ENCODE assay signal across 15 cellular contexts in the genomic region with DNA sequence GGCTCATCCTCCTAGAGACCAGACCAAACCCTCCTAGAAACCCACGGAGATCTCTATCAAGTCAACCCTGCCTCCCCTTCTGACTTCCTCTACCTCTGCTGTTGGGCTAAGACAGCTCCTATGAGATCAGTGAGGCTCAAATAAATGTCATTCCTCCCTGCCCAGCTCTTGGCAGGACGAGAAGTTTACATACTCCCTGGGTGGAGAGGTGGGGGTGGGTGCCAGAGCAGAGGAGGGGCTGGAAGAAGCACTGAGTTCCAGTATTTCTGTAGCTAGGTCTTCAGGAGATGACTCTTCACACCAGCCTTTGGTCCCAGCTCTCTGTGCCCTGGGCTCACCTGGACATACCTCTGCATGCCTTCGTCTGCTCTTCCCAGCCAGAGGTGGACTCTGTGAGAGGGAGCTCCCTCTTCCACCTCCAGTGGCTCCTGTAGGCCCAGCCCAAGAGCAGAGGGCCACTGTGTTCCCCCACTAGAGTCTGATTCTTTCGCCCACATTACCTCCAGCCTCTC. TPM values are rescaled to one million over a fixed set of nuclear protein-coding genes. Genes with fewer than 3 reads are reported as not detected.
A peak's percentile ranks its signal among the peaks of the same experiment; 100 is the strongest.
DNase-seq lines count a peak whose midpoint lies in the region; ATAC-seq and TF ChIP-seq lines count a peak whose summit lies in the region.
"Had no signal": no experiment of that assay in that cellular context is flagged by ENCODE, and none has a peak within 500 bp of the region (broad histone marks: within the 10 kb centered on the region; RNA-seq: fewer than 3 reads in every experiment).

No MANE protein-coding gene starts in this region.

- no peak overlapping the region for H2AFZ ChIP-seq in PC-9

- no peak overlapping the region for H3K4me2 ChIP-seq in PC-9

- no peaks in the 10 kb centered on the region for H3K9me3 ChIP-seq in T-helper 17 cell (ENCODE audit: control insufficient read depth, low read length, poor library complexity, severe bottlenecking)
- H3K9me3 ChIP-seq in right lobe of liver, result no peaks in the 10 kb centered on the region
- no peaks in the 10 kb centered on the region for H3K9me3 ChIP-seq in thyroid gland
- no peaks in the 10 kb centered on the region for H3K9me3 ChIP-seq in PC-9 (ENCODE audit: insufficient read depth, low read depth)
- no peaks in the 10 kb centered on the region for H3K9me3 ChIP-seq in gastrocnemius medialis
- H3K9me3 ChIP-seq in CD4-positive, alpha-beta T cell (ENCODE audit: control insufficient read depth, low read length), result no peaks in the 10 kb centered on the region
- H3K9me3 ChIP-seq: body of pancreas, esophagus squamous epithelium had no signal

- DNase-seq in T-helper 17 cell, result no peak
- DNase-seq in right lobe of liver, result no peak
- DNase-seq in thyroid gland, result peak; percentile 56
- no peak for DNase-seq in T1000 (lab: John Stamatoyannopoulos, UW)
- DNase-seq in PC-9, result no peak
- no peak for DNase-seq in gastrocnemius medialis
- DNase-seq in CD4-positive, alpha-beta T cell, result no peak
- DNase-seq: esophagus squamous epithelium, KBM-7, left colon, NCI-H1092, NCI-H510A treated with DMSO at 0.1 percent for 48 hours, nephron progenitor cell had no signal

- intact Hi-C loops in right lobe of liver (cut with DNase I) (no loop called here), thyroid gland (cut with DNase I) (no loop called here), PC-9 (cut with micrococcal nuclease; ENCODE audit: unreplicated experiment) (no loop called here), gastrocnemius medialis (cut with DNase I; ENCODE audit: low total_unique reads) (no loop called here)
- intact Hi-C loops in CD4-positive, alpha-beta T cell (cut with DNase I, micrococcal nuclease), result loop anchor here in 1 of 2 experiments (10.0 kb wide), 1 partner anchor 445 kb away; no protein-coding TSS in a partner anchor

- TF ChIP-seq CTCF in right lobe of liver (IDR thresholded peaks at IDR 0.05) (no peak), thyroid gland (IDR thresholded peaks at IDR 0.05) (no peak), PC-9 (conservative IDR thresholded peaks at IDR 0.05) (no peak), gastrocnemius medialis (IDR thresholded peaks at IDR 0.05 in 4 of 5, conservative IDR thresholded peaks at IDR 0.05 in 1 of 5) (no peak)
- no peak for TF ChIP-seq CTCF in CD4-positive, alpha-beta T cell (IDR thresholded peaks at IDR 0.05)

- no peaks in the 10 kb centered on the region for H3K79me2 ChIP-seq in PC-9 (ENCODE audit: low read depth)

- in situ Hi-C loops in gastrocnemius medialis (cut with MboI; ENCODE audit: low sequenced_read_pairs in 4 of 4), result no loop called here

- no TSS peak for BruUV-seq in PC-9 (replicated peaks; lab: Mats Ljungman, UMichigan)

- H3K27ac ChIP-seq in right lobe of liver (peak overlapping the region in 1 of 3 donors; percentile 62), thyroid gland (peak overlapping the region; percentile 15 to 66 (median 58)), PC-9 (no peak overlapping the region), gastrocnemius medialis (no peak overlapping the region)
- no peak overlapping the region for H3K27ac ChIP-seq in CD4-positive, alpha-beta T cell (ENCODE audit: low read depth, low read length)
- H3K27ac ChIP-seq: body of pancreas, esophagus squamous epithelium had no signal

- H3K9me2 ChIP-seq in PC-9 (ENCODE audit: insufficient read depth), result no peaks in the 10 kb centered on the region

- H3K4me3 Mint-ChIP-seq in T-helper 17 cell, result peak overlapping the region; percentile 76
- H3K4me3 Mint-ChIP-seq in CD4-positive, alpha-beta T cell, result no peak overlapping the region
- H3K4me3 Mint-ChIP-seq: nephron progenitor cell had no signal

- H4K20me1 ChIP-seq in PC-9 (ENCODE audit: insufficient read depth), result no peaks in the 10 kb centered on the region

- CTCF ChIA-PET in PC-9 (lab: Charles Lee), result no interaction called here
- CTCF ChIA-PET in CD4-positive, alpha-beta T cell (lab: Charles Lee), result no interaction called here

- peaks cover 27% of the 10 kb centered on the region for H3K4me1 Mint-ChIP-seq in T-helper 17 cell
- H3K4me1 Mint-ChIP-seq in CD4-positive, alpha-beta T cell (ENCODE audit: low read depth), result peaks cover 30% of the 10 kb centered on the region

- TF ChIP-seq POLR2A in right lobe of liver (IDR thresholded peaks at IDR 0.05) (no peak), thyroid gland (IDR thresholded peaks at IDR 0.05) (peak in 1 of 2 donors; percentile 16), gastrocnemius medialis (IDR thresholded peaks at IDR 0.05) (no peak)

- H3K4me1 ChIP-seq in right lobe of liver (peaks cover 0 to 21% (median 10%) of the 10 kb centered on the region in 4 donors), thyroid gland (peaks cover 34 to 41% of the 10 kb centered on the region in 2 donors), PC-9 (replicated peaks; ENCODE audit: insufficient read depth) (peaks cover 17% of the 10 kb centered on the region), gastrocnemius medialis (peaks cover 0 to 5% of the 10 kb centered on the region in 2 donors)

- H3F3A ChIP-seq in PC-9 (ENCODE audit: insufficient read depth, low read depth), result peaks cover 19% of the 10 kb centered on the region; the same call in 1 of the 2 replicates

- no peaks in the 10 kb centered on the region for H3K9me3 Mint-ChIP-seq in CD4-positive, alpha-beta T cell
- H3K9me3 Mint-ChIP-seq: nephron progenitor cell had no signal

- no peaks in the 10 kb centered on the region for H3K27me3 ChIP-seq in right lobe of liver
- H3K27me3 ChIP-seq in thyroid gland, result no peaks in the 10 kb centered on the region
- no peaks in the 10 kb centered on the region for H3K27me3 ChIP-seq in PC-9 (ENCODE audit: insufficient read depth, low read depth)
- no peaks in the 10 kb centered on the region for H3K27me3 ChIP-seq in gastrocnemius medialis
- no peaks in the 10 kb centered on the region for H3K27me3 ChIP-seq in CD4-positive, alpha-beta T cell (ENCODE audit: control insufficient read depth, insufficient read depth, low read length)
- H3K27me3 ChIP-seq: body of pancreas had no signal

- WGBS in right lobe of liver (ENCODE audit: insufficient coverage, low coverage, low lambda C conversion rate, missing lambda C conversion rate), result 76% methylated on average over 3 of the region's 4 CpGs
- WGBS in thyroid gland, 2 donors, result 46 to 52% methylated on average over 3 to 4 of the region's 4 CpGs

- no peaks in the 10 kb centered on the region for H3K36me3 ChIP-seq in right lobe of liver
- no peaks in the 10 kb centered on the region for H3K36me3 ChIP-seq in thyroid gland
- no peaks in the 10 kb centered on the region for H3K36me3 ChIP-seq in PC-9 (ENCODE audit: low read depth)
- no peaks in the 10 kb centered on the region for H3K36me3 ChIP-seq in gastrocnemius medialis
- H3K36me3 ChIP-seq: esophagus squamous epithelium had no signal

- peak overlapping the region; percentile 95 for H3K27ac Mint-ChIP-seq in T-helper 17 cell
- H3K27ac Mint-ChIP-seq in CD4-positive, alpha-beta T cell, result no peak overlapping the region

- POLR2A ChIA-PET in PC-9 (lab: Charles Lee; ENCODE audit: unreplicated experiment), result interaction anchor here (0.6 to 0.7 kb wide), 2 partner anchors 57 to 253 kb away, joined by 4 read pairs; no protein-coding TSS in a partner anchor
- POLR2A ChIA-PET in CD4-positive, alpha-beta T cell (lab: Charles Lee), result interaction anchor here (1.3 kb wide), 1 partner anchor 40 kb away, joined by 6 read pairs; no protein-coding TSS in a partner anchor

- ATAC-seq in HG03432 (IDR thresholded peaks at IDR 0.05; ENCODE audit: unreplicated experiment) (peak; percentile 7), T-helper 17 cell (no peak), right lobe of liver (peak in 3 of 4 donors; percentile 15 to 63 (median 21)), gastrocnemius medialis (no peak)
- no peak for ATAC-seq in CD4-positive, alpha-beta T cell (ENCODE audit: poor library complexity)
- ATAC-seq: left colon had no signal

- H3K36me3 Mint-ChIP-seq in T-helper 17 cell (ENCODE audit: low read depth), result peaks cover 2% of the 10 kb centered on the region
- no peaks in the 10 kb centered on the region for H3K36me3 Mint-ChIP-seq in CD4-positive, alpha-beta T cell (ENCODE audit: low read depth)

- peaks cover 29% of the 10 kb centered on the region for H3K27me3 Mint-ChIP-seq in T-helper 17 cell
- H3K27me3 Mint-ChIP-seq in CD4-positive, alpha-beta T cell, result no peaks in the 10 kb centered on the region

- H3K4me3 ChIP-seq in right lobe of liver (no peak overlapping the region), thyroid gland (replicated peaks in 1 of 3) (no peak overlapping the region), PC-9 (no peak overlapping the region), gastrocnemius medialis (no peak overlapping the region)
- H3K4me3 ChIP-seq: body of pancreas, esophagus squamous epithelium had no signal

RNA-seq across cellular contexts. Expression of gene TLE3, which starts 42.4 kb away (rescaled TPM):
- total RNA-seq in T-helper 17 cell (100 to 1,000 TPM; 115 to 132 TPM), right lobe of liver (10 to 100 TPM in 5 of 6 experiments, 1 to 10 TPM in 1; 8.9 to 38.2 (median 21.2) TPM), thyroid gland (100 to 1,000 TPM in 1 of 4 donors, 10 to 100 TPM in 3; 39.1 to 275 (median 71.6) TPM), PC-9 (2021) (51.3 and 72.4 TPM in 2 replicates), gastrocnemius medialis (10 to 100 TPM in 2 of 4 donors, 1 to 10 TPM in 2; 4.6 to 35.3 (median 13.3) TPM)
- total RNA-seq in CD4-positive, alpha-beta T cell, result 100 to 1,000 TPM; 159 to 167 TPM

Comparison
In these comparisons a context has a peak if more than half of its experiments do, and no peak if none do; other contexts are left out.
1. ATAC-seq: peak in HG03432 (single experiment) and right lobe of liver (3 of 4); none in T-helper 17 cell (single experiment), gastrocnemius medialis (0 of 2) and CD4-positive, alpha-beta T cell (single experiment).
2. DNase-seq: peak in thyroid gland (2 of 2); none in T-helper 17 cell (0 of 3), right lobe of liver (0 of 3), T1000 (single experiment), PC-9 (0 of 2), gastrocnemius medialis (0 of 2) and CD4-positive, alpha-beta T cell (0 of 10).
3. H3K27ac ChIP-seq: peak in thyroid gland (3 of 3); none in PC-9 (single experiment), gastrocnemius medialis (0 of 4) and CD4-positive, alpha-beta T cell (single experiment).